11 cellular contexts compared by ENCODE assay signal in the genomic region with DNA sequence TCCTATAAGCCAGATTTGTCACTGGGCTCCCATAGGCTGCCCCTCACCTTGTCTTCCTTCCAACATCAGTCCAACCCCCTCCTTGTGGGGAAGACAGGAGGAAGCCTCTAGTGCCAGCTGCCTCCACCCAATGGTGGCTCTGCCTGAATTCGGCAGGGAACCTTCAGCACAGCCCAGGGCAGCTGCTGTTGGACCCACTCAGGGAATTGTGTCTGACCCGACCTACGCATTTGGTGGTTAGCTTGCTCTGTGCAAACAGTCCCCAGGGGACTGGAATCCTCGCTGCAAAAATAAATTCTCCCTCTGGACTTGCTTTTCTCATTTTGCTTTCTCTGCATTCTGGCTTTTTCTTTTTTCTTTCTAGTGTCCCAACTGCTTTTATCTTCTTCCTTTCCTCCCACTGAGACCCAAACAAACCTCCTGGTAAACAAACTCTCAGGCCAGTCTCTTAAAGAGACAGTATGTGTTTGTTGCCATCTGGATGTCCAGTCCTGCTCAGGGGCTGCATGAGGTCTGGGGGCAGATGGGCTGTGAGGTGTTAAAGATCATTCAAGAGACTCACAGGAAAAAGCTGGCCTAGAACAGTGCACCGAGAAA.
DNase-seq lines count a peak whose midpoint lies in the region; ATAC-seq, FAIRE-seq and TF ChIP-seq lines count a peak whose summit lies in the region.
"Had no signal": no experiment of that assay in that cellular context is flagged by ENCODE, and none has a peak within 500 bp of the region (broad histone marks: within the 10 kb centered on the region; RNA-seq: fewer than 3 reads in every experiment).

No MANE protein-coding gene starts in this region.

- H3K4me3 Mint-ChIP-seq in CD14-positive monocyte: no peak overlapping the region
- H3K4me3 Mint-ChIP-seq: memory B cell had no signal

- 41 to 48% methylated on average over 5 of the region's 5 CpGs for WGBS in pancreas, 2 donors

- H3K27ac Mint-ChIP-seq in CD14-positive monocyte: peak overlapping the region in 1 of 7 donors; percentile 42
- H3K27ac Mint-ChIP-seq: memory B cell had no signal

- H3K27me3 Mint-ChIP-seq in CD14-positive monocyte (ENCODE audit: low read depth in 3 of 3): peaks cover 0 to 5% (median 1%) of the 10 kb centered on the region in 3 donors

- DNase-seq in COLO668 (lab: John Stamatoyannopoulos, UW; ENCODE audit: unreplicated experiment): peak; percentile 44
- peak; percentile 80 to 86 for DNase-seq in SJCRH30
- DNase-seq in fibroblast of pulmonary artery (ENCODE audit: low read depth): peak; percentile 90
- no peak for DNase-seq in pancreas
- DNase-seq in CD14-positive monocyte (ENCODE audit: low spot score): no peak
- DNase-seq in HPDE6-E6E7 (ENCODE audit: extremely low spot score): no peak
- no peak for DNase-seq in foreskin melanocyte
- DNase-seq: RPMI8226 had no signal

- H3K9me3 Mint-ChIP-seq in CD14-positive monocyte: no peaks in the 10 kb centered on the region
- H3K9me3 Mint-ChIP-seq: activated naive CD4-positive, alpha-beta T cell treated with anti-CD3 and anti-CD28 coated beads, Interleukin-2, amount 50 U/mL, for 72 hours; memory B cell had no signal

- ATAC-seq in pancreas: no peak
- no peak for ATAC-seq in HG03196 (IDR thresholded peaks at IDR 0.05; ENCODE audit: unreplicated experiment)
- ATAC-seq: activated naive CD4-positive, alpha-beta T cell treated with anti-CD3 and anti-CD28 coated beads, Interleukin-2, amount 50 U/mL, for 72 hours had no signal

- intact Hi-C loops in pancreas (cut with DNase I): loop anchor here in 1 of 3 donors (10.0 kb wide), 1 partner anchor 75 kb away; no protein-coding TSS in a partner anchor
- intact Hi-C loops in CD14-positive monocyte (cut with micrococcal nuclease): loop anchor here in 1 of 2 donors (10.0 kb wide), 1 partner anchor 95 kb away; no protein-coding TSS in a partner anchor

- no peaks in the 10 kb centered on the region for H3K36me3 ChIP-seq in SJCRH30
- no peaks in the 10 kb centered on the region for H3K36me3 ChIP-seq in pancreas

- TF ChIP-seq CTCF in fibroblast of pulmonary artery (IDR thresholded peaks at IDR 0.05; ENCODE audit: low read length, missing control alignments) (no peak), pancreas (IDR thresholded peaks at IDR 0.05) (no peak), CD14-positive monocyte (IDR thresholded peaks at IDR 0.05) (no peak)

- peaks cover 72% of the 10 kb centered on the region for H3K4me1 ChIP-seq in SJCRH30
- H3K4me1 ChIP-seq in pancreas: peaks cover 53 to 54% (median 53%) of the 10 kb centered on the region in 3 donors

- H3K27me3 ChIP-seq in SJCRH30 (no peaks in the 10 kb centered on the region), pancreas (no peaks in the 10 kb centered on the region)

- H3K9me3 ChIP-seq in SJCRH30 (replicated peaks) (no peaks in the 10 kb centered on the region), pancreas (no peaks in the 10 kb centered on the region)

- H3K4me3 ChIP-seq in SJCRH30 (no peak overlapping the region), fibroblast of pulmonary artery (replicated peaks; ENCODE audit: low read depth, low read length) (no peak overlapping the region), pancreas (no peak overlapping the region)

- H3K27ac ChIP-seq in SJCRH30 (peak overlapping the region; percentile 12; the same call in 1 of the 2 replicates), pancreas (peak overlapping the region in 3 of 4 donors; percentile 57 to 87 (median 86))

- no peaks in the 10 kb centered on the region for H3K36me3 Mint-ChIP-seq in CD14-positive monocyte
- H3K36me3 Mint-ChIP-seq: activated naive CD4-positive, alpha-beta T cell treated with anti-CD3 and anti-CD28 coated beads, Interleukin-2, amount 50 U/mL, for 72 hours had no signal

- peaks cover 33% of the 10 kb centered on the region for H3K4me1 Mint-ChIP-seq in CD14-positive monocyte

- no peak for FAIRE-seq in pancreas (lab: Jason Lieb, UNC)

Comparison
In these comparisons a context has a peak if more than half of its experiments do, and no peak if none do; other contexts are left out.
1. DNase-seq: peak in COLO668 (single experiment), SJCRH30 (2 of 2) and fibroblast of pulmonary artery (single experiment); none in pancreas (0 of 6), CD14-positive monocyte (single experiment), HPDE6-E6E7 (single experiment) and foreskin melanocyte (single experiment).